Comparison of ENCODE assay signal across 19 cellular contexts in the genomic region with DNA sequence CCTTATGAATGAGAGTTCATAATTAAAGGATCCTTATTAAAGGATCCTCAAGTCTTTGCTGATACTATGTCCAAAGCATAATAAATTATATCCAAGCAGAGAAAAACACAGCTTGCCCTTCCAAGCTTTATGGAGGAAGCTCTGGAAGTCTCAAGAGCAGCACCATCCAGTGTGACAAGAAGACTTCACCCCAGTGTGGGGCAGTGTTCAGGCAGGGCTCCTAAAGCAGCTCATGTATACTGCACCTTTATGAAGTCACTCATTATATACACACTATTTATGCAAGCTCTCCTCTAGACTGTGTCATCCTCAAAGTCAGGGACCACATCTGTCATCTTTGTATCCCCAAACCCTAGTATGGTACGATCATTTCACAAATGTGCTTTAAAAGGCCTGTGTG. TPM values are rescaled to one million over a fixed set of nuclear protein-coding genes. Genes with fewer than 3 reads are reported as not detected.
DNase-seq lines count a peak whose midpoint lies in the region; ATAC-seq and TF ChIP-seq lines count a peak whose summit lies in the region.
"Had no signal": no experiment of that assay in that cellular context is flagged by ENCODE, and none has a peak within 500 bp of the region (broad histone marks: within the 10 kb centered on the region; RNA-seq: fewer than 3 reads in every experiment).

No MANE protein-coding gene starts in this region.

- H3K27ac Mint-ChIP-seq in chondrocyte (ENCODE audit: unreplicated experiment): peak overlapping the region; percentile 93
- H3K27ac Mint-ChIP-seq: activated B cell treated with CpG ODN at 0.5 μM for 24 hours; activated T-helper 17 cell treated with anti-CD3 and anti-CD28 coated beads, Interleukin-2, amount 50 U/mL, for 72 hours; CD8-positive, alpha-beta memory T cell; T-helper 17 cell; type B pancreatic cell had no signal

- H3K9me3 Mint-ChIP-seq in chondrocyte (ENCODE audit: low read depth): no peaks in the 10 kb centered on the region
- H3K9me3 Mint-ChIP-seq: activated B cell treated with CpG ODN at 0.5 μM for 24 hours; activated T-helper 17 cell treated with anti-CD3 and anti-CD28 coated beads, Interleukin-2, amount 50 U/mL, for 72 hours; type B pancreatic cell had no signal

- H3K36me3 Mint-ChIP-seq in chondrocyte (ENCODE audit: low read depth): peaks cover 11% of the 10 kb centered on the region
- H3K36me3 Mint-ChIP-seq: CD8-positive, alpha-beta memory T cell had no signal

- H3K27ac ChIP-seq in left ventricle myocardium inferior (replicated peaks) (peak overlapping the region; percentile 41), osteoblast (ENCODE audit: low read depth, low read length) (peak overlapping the region; percentile 81)

- H3K27me3 ChIP-seq in left ventricle myocardium inferior (ENCODE audit: low read depth): no peaks in the 10 kb centered on the region
- H3K27me3 ChIP-seq in osteoblast (ENCODE audit: insufficient read depth, low read length): no peaks in the 10 kb centered on the region

- H3K4me3 Mint-ChIP-seq in chondrocyte (ENCODE audit: unreplicated experiment): no peak overlapping the region
- H3K4me3 Mint-ChIP-seq: activated B cell treated with CpG ODN at 0.5 μM for 24 hours; activated T-helper 17 cell treated with anti-CD3 and anti-CD28 coated beads, Interleukin-2, amount 50 U/mL, for 72 hours; CD8-positive, alpha-beta memory T cell; T-helper 17 cell; type B pancreatic cell had no signal

- H3K79me2 ChIP-seq in osteoblast (ENCODE audit: insufficient read depth, low read length): peaks cover 100% of the 10 kb centered on the region

- DNase-seq in left ventricle myocardium inferior: no peak
- no peak for DNase-seq in cardiac septum (ENCODE audit: low spot score)
- no peak for DNase-seq in chondrocyte (ENCODE audit: low spot score)
- no peak for DNase-seq in osteoblast (ENCODE audit: insufficient read length, low spot score, missing footprints)
- no peak for DNase-seq in germinal center (ENCODE audit: low spot score)
- no peak for DNase-seq in NCI-H69 (lab: John Stamatoyannopoulos, UW)
- DNase-seq: activated B cell treated with CpG ODN at 0.5 μM for 24 hours; CD8-positive, alpha-beta memory T cell; NCI-H1436 treated with DMSO at 0.1 percent for 48 hours; NCI-H345; NK-92 treated with Interleukin-12 subunit alpha and Interleukin-12 subunit beta, amount 100 ng/mL, for 24 hours; stimulated activated CD4-positive, alpha-beta T cell treated with anti-CD3 and anti-CD28 coated beads, Interleukin-4, amount 100 ng/mL, for 24 hours; stimulated activated CD8-positive, alpha-beta memory T cell treated with anti-CD3 and anti-CD28 coated beads, Interleukin-4, amount 100 ng/mL, for 48 hours; T-helper 17 cell had no signal

- peaks cover 67% of the 10 kb centered on the region for H4K20me1 ChIP-seq in osteoblast (ENCODE audit: insufficient read depth, low read length)

- H3K9me3 ChIP-seq in left ventricle myocardium inferior (replicated peaks) (no peaks in the 10 kb centered on the region), osteoblast (ENCODE audit: low read depth, low read length) (no peaks in the 10 kb centered on the region)

- H3K27me3 Mint-ChIP-seq in chondrocyte (ENCODE audit: low read depth): no peaks in the 10 kb centered on the region

- intact Hi-C loops in left ventricle myocardium inferior (cut with micrococcal nuclease): no loop called here
- intact Hi-C loops in cardiac septum (cut with DNase I): no loop called here

- ATAC-seq in GM18858 (IDR thresholded peaks at IDR 0.05; ENCODE audit: unreplicated experiment) (no peak), HG02870 (IDR thresholded peaks at IDR 0.05; ENCODE audit: unreplicated experiment) (no peak)
- ATAC-seq: activated T-helper 17 cell treated with anti-CD3 and anti-CD28 coated beads, Interleukin-2, amount 50 U/mL, for 72 hours; T-helper 17 cell had no signal

- H3K4me3 ChIP-seq in left ventricle myocardium inferior (no peak overlapping the region), osteoblast (ENCODE audit: insufficient read depth, low read length) (peak overlapping the region; percentile 23)

- H3K36me3 ChIP-seq in left ventricle myocardium inferior (no peaks in the 10 kb centered on the region), osteoblast (ENCODE audit: insufficient read depth, low read length) (peaks cover 66% of the 10 kb centered on the region)

- H3K4me1 ChIP-seq in left ventricle myocardium inferior: peaks cover 24% of the 10 kb centered on the region
- H3K4me1 ChIP-seq in osteoblast (ENCODE audit: insufficient read depth, low read length): peaks cover 66% of the 10 kb centered on the region

- H3K4me2 ChIP-seq in osteoblast (ENCODE audit: insufficient read depth, low read length): peak overlapping the region; percentile 59

- no peak overlapping the region for H2AFZ ChIP-seq in osteoblast (ENCODE audit: low read length)

- H3K4me1 Mint-ChIP-seq in chondrocyte (ENCODE audit: low read depth): peaks cover 74% of the 10 kb centered on the region
- H3K4me1 Mint-ChIP-seq: activated B cell treated with CpG ODN at 0.5 μM for 24 hours; activated T-helper 17 cell treated with anti-CD3 and anti-CD28 coated beads, Interleukin-2, amount 50 U/mL, for 72 hours; CD8-positive, alpha-beta memory T cell; T-helper 17 cell had no signal

- TF ChIP-seq CTCF in left ventricle myocardium inferior (IDR thresholded peaks at IDR 0.05; ENCODE audit: borderline replicate concordance) (no peak), chondrocyte (IDR thresholded peaks at IDR 0.05) (no peak), osteoblast (IDR thresholded peaks at IDR 0.05; ENCODE audit: extremely low read depth, low read depth, low read length) (no peak)

RNA-seq across cellular contexts. Expression of a gene that starts 11.9 kb away (rescaled TPM):
- 38.7 TPM for total RNA-seq in left ventricle myocardium inferior
- total RNA-seq in cardiac septum: 143 TPM
- 523 to 556 TPM (median 539 TPM) in 3 replicates for total RNA-seq in chondrocyte
- 58.9 and 81.8 TPM in 2 replicates for total RNA-seq in osteoblast
- total RNA-seq: activated B cell treated with CpG ODN at 0.5 μM for 24 hours; activated CD8-positive, alpha-beta memory T cell treated with anti-CD3 and anti-CD28 coated beads for 36 hours; activated T-helper 17 cell treated with anti-CD3 and anti-CD28 coated beads, Interleukin-2, amount 50 U/mL, for 72 hours; T-helper 17 cell had no signal
